11 cellular contexts compared by ENCODE assay signal in the genomic region with DNA sequence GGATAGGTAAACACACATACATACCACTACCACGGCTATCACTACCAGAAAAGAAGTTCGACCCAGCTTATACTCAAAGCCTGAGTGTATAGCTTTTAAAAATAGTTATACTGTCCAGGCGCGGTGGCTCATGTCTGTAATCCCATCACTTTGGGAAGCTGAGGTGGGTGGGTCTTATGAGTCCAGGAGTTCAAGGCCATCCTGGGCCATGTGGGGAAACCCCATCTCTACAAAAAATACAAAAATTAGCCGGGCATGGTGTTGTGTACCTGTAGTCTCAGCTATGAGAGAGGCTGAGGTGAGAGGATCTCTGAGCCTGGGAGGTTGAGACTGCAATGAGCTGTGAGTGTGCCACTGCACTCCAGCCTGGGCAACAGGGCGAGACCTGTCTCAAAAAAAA. TPM values are rescaled to one million over a fixed set of nuclear protein-coding genes. Genes with fewer than 3 reads are reported as not detected.
"Had no signal": no experiment of that assay in that cellular context is flagged by ENCODE, and none has a peak within 500 bp of the region (broad histone marks: within the 10 kb centered on the region; RNA-seq: fewer than 3 reads in every experiment).

No MANE protein-coding gene starts in this region.

- H3K9me3 ChIP-seq: HAP-1 had no signal

- H3K9ac ChIP-seq: GM23248 had no signal

- H2AFZ ChIP-seq: GM23248, GM23338 had no signal

- H3K4me2 ChIP-seq: GM23338 had no signal

- H3K4me3 Mint-ChIP-seq: GM23338, H9, HFFc6 had no signal

- H3K4me1 Mint-ChIP-seq: GM23338 had no signal

- H3K4me3 ChIP-seq: GM23248, GM23338, HAP-1 had no signal

- ATAC-seq: GM23338, HCT116 had no signal

- H3K9me3 Mint-ChIP-seq: GM23338, H9, HFFc6 had no signal

- DNase-seq: GM23248, GOT3, H7, H9, HCEC 1CT, HFFc6 had no signal

- H3K4me1 ChIP-seq: HAP-1 had no signal

- H3K27ac Mint-ChIP-seq: GM23338, H9, HFFc6 had no signal

- H3K27ac ChIP-seq: GM23248 had no signal

- FAIRE-seq: H1, H54 had no signal

RNA-seq across cellular contexts. Expression of gene NKX2-4, which starts 32.9 kb away (rescaled TPM):
- total RNA-seq: GM23248, H7, HFFc6 had no signal
- polyA plus RNA-seq: GM23248 had no signal
